Comparison of ENCODE assay signal across 15 cellular contexts in genomic region chr13:46855166-46855565, GRCh38. TPM values are rescaled to one million over a fixed set of nuclear protein-coding genes. Genes with fewer than 3 reads are reported as not detected.
DNase-seq lines count a peak whose midpoint lies in the region; ATAC-seq and TF ChIP-seq lines count a peak whose summit lies in the region.
"Had no signal": no experiment of that assay in that cellular context is flagged by ENCODE, and none has a peak within 500 bp of the region (broad histone marks: within the 10 kb centered on the region; RNA-seq: fewer than 3 reads in every experiment).

No MANE protein-coding gene starts in this region.

- H3K36me3 ChIP-seq in upper lobe of right lung = no peaks in the 10 kb centered on the region

- intact Hi-C loops in upper lobe of right lung (cut with DNase I) = no loop called here

- H3K27me3 ChIP-seq in upper lobe of right lung = no peaks in the 10 kb centered on the region

- no peaks in the 10 kb centered on the region for H3K4me1 ChIP-seq in upper lobe of right lung
- H3K4me1 ChIP-seq: A549 had no signal

- H3K27ac Mint-ChIP-seq in stimulated activated naive CD8-positive, alpha-beta T cell treated with anti-CD3 and anti-CD28 coated beads, Interleukin-15, amount 100 ng/mL, for 72 hours = no peak overlapping the region
- H3K27ac Mint-ChIP-seq in osteocyte (ENCODE audit: unreplicated experiment) = no peak overlapping the region
- H3K27ac Mint-ChIP-seq in activated naive CD4-positive, alpha-beta T cell treated with anti-CD3 and anti-CD28 coated beads, Interleukin-2, amount 10 ng/mL, durations not matched to agents 7 days and 5 days = no peak overlapping the region
- H3K27ac Mint-ChIP-seq: type B pancreatic cell had no signal

- ATAC-seq in stimulated activated naive CD8-positive, alpha-beta T cell treated with anti-CD3 and anti-CD28 coated beads, Interleukin-15, Interleukin-2, amounts not matched to agents 100 U/mL and 50 U/mL, for 24 hours = peak; percentile 14
- ATAC-seq in stimulated activated naive CD8-positive, alpha-beta T cell treated with anti-CD3 and anti-CD28 coated beads, Interleukin-15, amount 100 ng/mL, for 72 hours = no peak
- ATAC-seq in HG02588 (IDR thresholded peaks at IDR 0.05; ENCODE audit: unreplicated experiment) (peak; percentile 71), HG03520 (IDR thresholded peaks at IDR 0.05; ENCODE audit: unreplicated experiment) (peak; percentile 85), upper lobe of right lung (peak; percentile 58), GM19397 (IDR thresholded peaks at IDR 0.05; ENCODE audit: unreplicated experiment) (no peak)
- ATAC-seq: A549 had no signal

- H3K36me3 Mint-ChIP-seq in osteocyte (ENCODE audit: unreplicated experiment) = no peaks in the 10 kb centered on the region
- no peaks in the 10 kb centered on the region for H3K36me3 Mint-ChIP-seq in activated naive CD4-positive, alpha-beta T cell treated with anti-CD3 and anti-CD28 coated beads, Interleukin-2, amount 10 ng/mL, durations not matched to agents 7 days and 5 days
- H3K36me3 Mint-ChIP-seq: type B pancreatic cell had no signal

- no peaks in the 10 kb centered on the region for H3K9me3 ChIP-seq in upper lobe of right lung
- H3K9me3 ChIP-seq: A549 had no signal

- no peaks in the 10 kb centered on the region for H3K4me1 Mint-ChIP-seq in stimulated activated naive CD8-positive, alpha-beta T cell treated with anti-CD3 and anti-CD28 coated beads, Interleukin-15, amount 100 ng/mL, for 72 hours
- H3K4me1 Mint-ChIP-seq in osteocyte (ENCODE audit: unreplicated experiment) = no peaks in the 10 kb centered on the region
- no peaks in the 10 kb centered on the region for H3K4me1 Mint-ChIP-seq in activated naive CD4-positive, alpha-beta T cell treated with anti-CD3 and anti-CD28 coated beads, Interleukin-2, amount 10 ng/mL, durations not matched to agents 7 days and 5 days

- no peak for DNase-seq in stimulated activated naive CD8-positive, alpha-beta T cell treated with anti-CD3 and anti-CD28 coated beads, Interleukin-15, Interleukin-2, amounts not matched to agents 100 U/mL and 50 U/mL, for 24 hours
- no peak for DNase-seq in stimulated activated naive CD8-positive, alpha-beta T cell treated with anti-CD3 and anti-CD28 coated beads, Interleukin-15, amount 100 ng/mL, for 72 hours
- no peak for DNase-seq in upper lobe of right lung
- no peak for DNase-seq in osteocyte (ENCODE audit: extremely low spot score, unreplicated experiment)
- DNase-seq in activated naive CD4-positive, alpha-beta T cell treated with anti-CD3 and anti-CD28 coated beads, Interleukin-2, amount 10 ng/mL, durations not matched to agents 7 days and 5 days = no peak
- DNase-seq: activated naive CD4-positive, alpha-beta T cell treated with anti-CD3 and anti-CD28 coated beads, Interleukin-2, amount 50 U/mL, for 16 hours; central memory CD4-positive, alpha-beta T cell; NCI-H2029 treated with DMSO at 0.1 percent for 48 hours; NK-92 treated with Interleukin-12 subunit alpha and Interleukin-12 subunit beta, amount 100 ng/mL, for 24 hours; SW 1271 had no signal

- no peaks in the 10 kb centered on the region for H3K9me3 Mint-ChIP-seq in stimulated activated naive CD8-positive, alpha-beta T cell treated with anti-CD3 and anti-CD28 coated beads, Interleukin-15, amount 100 ng/mL, for 72 hours
- H3K9me3 Mint-ChIP-seq in osteocyte (ENCODE audit: unreplicated experiment) = no peaks in the 10 kb centered on the region
- H3K9me3 Mint-ChIP-seq in activated naive CD4-positive, alpha-beta T cell treated with anti-CD3 and anti-CD28 coated beads, Interleukin-2, amount 10 ng/mL, durations not matched to agents 7 days and 5 days = no peaks in the 10 kb centered on the region
- H3K9me3 Mint-ChIP-seq: type B pancreatic cell had no signal

- CTCF ChIA-PET in activated naive CD4-positive, alpha-beta T cell treated with anti-CD3 and anti-CD28 coated beads, Interleukin-2, amount 10 ng/mL, durations not matched to agents 7 days and 5 days (lab: Charles Lee) = no interaction called here

- TF ChIP-seq CTCF in upper lobe of right lung (IDR thresholded peaks at IDR 0.05) = no peak
- TF ChIP-seq CTCF in osteocyte (IDR thresholded peaks at IDR 0.05) = no peak

- no peak overlapping the region for H3K4me3 Mint-ChIP-seq in stimulated activated naive CD8-positive, alpha-beta T cell treated with anti-CD3 and anti-CD28 coated beads, Interleukin-15, amount 100 ng/mL, for 72 hours
- H3K4me3 Mint-ChIP-seq in osteocyte (ENCODE audit: unreplicated experiment) = no peak overlapping the region
- H3K4me3 Mint-ChIP-seq in activated naive CD4-positive, alpha-beta T cell treated with anti-CD3 and anti-CD28 coated beads, Interleukin-2, amount 10 ng/mL, durations not matched to agents 7 days and 5 days = no peak overlapping the region
- H3K4me3 Mint-ChIP-seq: type B pancreatic cell had no signal

- peaks cover 20% of the 10 kb centered on the region for H3K27me3 Mint-ChIP-seq in stimulated activated naive CD8-positive, alpha-beta T cell treated with anti-CD3 and anti-CD28 coated beads, Interleukin-15, amount 100 ng/mL, for 72 hours
- H3K27me3 Mint-ChIP-seq in osteocyte (ENCODE audit: unreplicated experiment) = peaks cover 43% of the 10 kb centered on the region
- H3K27me3 Mint-ChIP-seq in activated naive CD4-positive, alpha-beta T cell treated with anti-CD3 and anti-CD28 coated beads, Interleukin-2, amount 10 ng/mL, durations not matched to agents 7 days and 5 days = peaks cover 3% of the 10 kb centered on the region

- H3K27ac ChIP-seq in upper lobe of right lung = no peak overlapping the region
- H3K27ac ChIP-seq: A549 had no signal

- no peak overlapping the region for H3K4me3 ChIP-seq in upper lobe of right lung
- H3K4me3 ChIP-seq: A549 had no signal

RNA-seq across cellular contexts. Expression of gene HTR2A, which starts 41.7 kb away (rescaled TPM):
- 0.90 TPM for total RNA-seq in upper lobe of right lung
- total RNA-seq in osteocyte = not detected in 2 replicates

RNA-seq across cellular contexts. Expression of gene ESD, which starts 58.2 kb away (rescaled TPM):
- total RNA-seq in upper lobe of right lung (88.4 TPM), osteocyte (98.5 and 98.6 TPM in 2 replicates)

Comparison
In these comparisons a context has a peak if more than half of its experiments do, and no peak if none do; other contexts are left out.
1. ATAC-seq: peak in stimulated activated naive CD8-positive, alpha-beta T cell treated with anti-CD3 and anti-CD28 coated beads, Interleukin-15, Interleukin-2, amounts not matched to agents 100 U/mL and 50 U/mL, for 24 hours (single experiment), HG02588 (single experiment), HG03520 (single experiment) and upper lobe of right lung (single experiment); none in stimulated activated naive CD8-positive, alpha-beta T cell treated with anti-CD3 and anti-CD28 coated beads, Interleukin-15, amount 100 ng/mL, for 72 hours (single experiment) and GM19397 (single experiment).